In the genomic region with DNA sequence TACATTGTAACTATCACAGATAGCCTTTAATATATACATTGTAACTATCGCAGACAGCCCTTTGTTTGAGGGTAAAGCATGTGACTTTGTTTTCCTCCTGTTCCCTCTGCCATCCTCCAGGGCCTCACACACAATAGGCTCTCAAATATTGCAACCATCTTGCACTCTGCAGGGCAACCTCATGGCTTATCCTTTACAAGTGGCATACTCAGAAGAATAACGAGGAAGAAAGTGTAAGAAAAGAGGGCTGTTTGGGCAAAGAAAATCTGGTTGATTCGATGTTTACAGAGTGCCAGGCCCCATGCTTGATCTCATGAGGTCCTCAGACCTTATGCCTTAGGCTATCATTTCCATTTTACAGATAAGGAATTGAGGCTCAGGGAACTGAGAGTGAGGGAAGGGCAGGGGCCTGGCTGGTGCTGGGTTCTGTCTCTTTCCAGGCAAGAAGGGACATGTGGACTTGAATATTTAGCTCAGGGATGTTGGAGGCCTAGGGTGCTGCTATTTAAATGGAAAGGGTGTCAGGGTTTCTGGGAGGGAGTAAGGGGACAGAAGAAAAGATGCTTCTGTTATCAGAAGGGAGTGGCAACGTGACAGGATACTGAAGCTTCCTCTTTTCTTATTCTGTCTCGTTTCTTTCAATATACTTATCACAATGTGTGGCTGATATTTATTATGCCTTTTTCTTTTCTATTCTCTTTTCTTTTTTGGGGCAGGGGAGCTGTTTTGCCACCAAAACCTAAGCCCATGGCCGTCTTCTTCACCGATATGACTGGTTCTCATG, we compare ENCODE assay signal across 1 cellular context.
TF ChIP-seq lines count a peak whose summit lies in the region.

No MANE protein-coding gene starts in this region.

TF ChIP-seq in A549, 52 proteins besides CTCF, POLR2A, EP300 and RAD21 (continued from another document):
- TF ChIP-seq, protein P1, sequence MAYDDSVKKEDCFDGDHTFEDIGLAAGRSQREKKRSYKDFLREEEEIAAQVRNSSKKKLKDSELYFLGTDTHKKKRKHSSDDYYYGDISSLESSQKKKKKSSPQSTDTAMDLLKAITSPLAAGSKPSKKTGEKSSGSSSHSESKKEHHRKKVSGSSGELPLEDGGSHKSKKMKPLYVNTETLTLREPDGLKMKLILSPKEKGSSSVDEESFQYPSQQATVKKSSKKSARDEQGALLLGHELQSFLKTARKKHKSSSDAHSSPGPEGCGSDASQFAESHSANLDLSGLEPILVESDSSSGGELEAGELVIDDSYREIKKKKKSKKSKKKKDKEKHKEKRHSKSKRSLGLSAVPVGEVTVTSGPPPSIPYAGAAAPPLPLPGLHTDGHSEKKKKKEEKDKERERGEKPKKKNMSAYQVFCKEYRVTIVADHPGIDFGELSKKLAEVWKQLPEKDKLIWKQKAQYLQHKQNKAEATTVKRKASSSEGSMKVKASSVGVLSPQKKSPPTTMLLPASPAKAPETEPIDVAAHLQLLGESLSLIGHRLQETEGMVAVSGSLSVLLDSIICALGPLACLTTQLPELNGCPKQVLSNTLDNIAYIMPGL (CRISPR knock-in tag; IDR thresholded peaks at IDR 0.05; ENCODE audit: borderline replicate concordance): no peak
